Comparison of ENCODE assay signal across 19 cellular contexts in genomic region chr16:13041180-13041579, GRCh38.
"Had no signal": no experiment of that assay in that cellular context is flagged by ENCODE, and none has a peak within 500 bp of the region (broad histone marks: within the 10 kb centered on the region; RNA-seq: fewer than 3 reads in every experiment).

No MANE protein-coding gene starts in this region.

- ATAC-seq: effector memory CD8-positive, alpha-beta T cell; left ventricle myocardium superior; lower lobe of right lung; naive thymus-derived CD8-positive, alpha-beta T cell; sciatic nerve; stimulated activated effector memory CD8-positive, alpha-beta T cell treated with anti-CD3 and anti-CD28 coated beads, Interleukin-12 subunit alpha, Interleukin-12 subunit beta, amount 100 ng/mL, for 72 hours had no signal

- H3K4me3 ChIP-seq: coronary artery, lower lobe of right lung, right atrium auricular region, testis, tibial artery had no signal

- H3K9me3 Mint-ChIP-seq: type B pancreatic cell had no signal

- H3K4me1 ChIP-seq: lower lobe of right lung, parathyroid adenoma, right atrium auricular region, testis, tibial artery had no signal

- H3K4me3 Mint-ChIP-seq: effector memory CD8-positive, alpha-beta T cell; naive thymus-derived CD8-positive, alpha-beta T cell; nephron progenitor cell; stimulated activated effector memory CD8-positive, alpha-beta T cell treated with anti-CD3 and anti-CD28 coated beads, Interleukin-12 subunit alpha, Interleukin-12 subunit beta, amount 100 ng/mL, for 72 hours; type B pancreatic cell had no signal

- H3K36me3 ChIP-seq: lower lobe of right lung, right atrium auricular region, tibial artery had no signal

- H3K4me1 Mint-ChIP-seq: naive thymus-derived CD8-positive, alpha-beta T cell; nephron progenitor cell; stimulated activated effector memory CD8-positive, alpha-beta T cell treated with anti-CD3 and anti-CD28 coated beads, Interleukin-12 subunit alpha, Interleukin-12 subunit beta, amount 100 ng/mL, for 72 hours had no signal

- H3K36me3 Mint-ChIP-seq: stimulated activated effector memory CD8-positive, alpha-beta T cell treated with anti-CD3 and anti-CD28 coated beads, Interleukin-12 subunit alpha, Interleukin-12 subunit beta, amount 100 ng/mL, for 72 hours; type B pancreatic cell had no signal

- DNase-seq: dermis blood vessel endothelial cell; effector memory CD8-positive, alpha-beta T cell; erythroblast; left ventricle myocardium superior; lower lobe of right lung; naive thymus-derived CD8-positive, alpha-beta T cell; nephron progenitor cell; stimulated activated CD4-positive, alpha-beta T cell treated with anti-CD3 and anti-CD28 coated beads, Interleukin-2, amount 100 ng/mL, for 24 hours; stimulated activated CD4-positive, alpha-beta T cell treated with anti-CD3 and anti-CD28 coated beads, Interleukin-4, amount 100 ng/mL, for 24 hours; stimulated activated naive CD4-positive, alpha-beta T cell treated with Interleukin-2 at 50 U/mL for 16 hours; testis; tibial artery had no signal

- H3K27me3 Mint-ChIP-seq: effector memory CD8-positive, alpha-beta T cell; progenitor cell of endocrine pancreas had no signal

- H2AFZ ChIP-seq: parathyroid adenoma had no signal

- H3K79me2 ChIP-seq: parathyroid adenoma had no signal

- H3K27ac ChIP-seq: coronary artery, lower lobe of right lung, parathyroid adenoma, right atrium auricular region, testis, tibial artery had no signal

- H3K9ac ChIP-seq: parathyroid adenoma had no signal

- H3K9me3 ChIP-seq: lower lobe of right lung, testis had no signal

- H3K27me3 ChIP-seq: right atrium auricular region, testis, tibial artery had no signal

- H3K27ac Mint-ChIP-seq: effector memory CD8-positive, alpha-beta T cell; naive thymus-derived CD8-positive, alpha-beta T cell; nephron progenitor cell; progenitor cell of endocrine pancreas; stimulated activated effector memory CD8-positive, alpha-beta T cell treated with anti-CD3 and anti-CD28 coated beads, Interleukin-12 subunit alpha, Interleukin-12 subunit beta, amount 100 ng/mL, for 72 hours; type B pancreatic cell had no signal
